14 cellular contexts compared by ENCODE assay signal in genomic region chr17:31541559-31541958, GRCh38.
DNase-seq lines count a peak whose midpoint lies in the region; ATAC-seq, FAIRE-seq and TF ChIP-seq lines count a peak whose summit lies in the region.
"Had no signal": no experiment of that assay in that cellular context is flagged by ENCODE, and none has a peak within 500 bp of the region (broad histone marks: within the 10 kb centered on the region; RNA-seq: fewer than 3 reads in every experiment).

No MANE protein-coding gene starts in this region.

- CTCF ChIA-PET in T-cell (lab: Charles Lee): interaction anchor here in 1 of 2 donors (0.8 kb wide), 1 partner anchor 104 kb away, joined by 3 read pairs; no protein-coding TSS in a partner anchor

- no peak overlapping the region for H3K4me3 Mint-ChIP-seq in T-cell
- H3K4me3 Mint-ChIP-seq: stimulated activated naive CD8-positive, alpha-beta T cell treated with anti-CD3 and anti-CD28 coated beads, Interleukin-15, Interleukin-2, amounts not matched to agents 100 ng/mL and 50 ng/mL, for 24 hours; T-helper 1 cell treated with Interleukin-12 subunit alpha and Interleukin-12 subunit beta and Interleukin-4 antibody, amounts not matched to agents 30 μg/mL and 1 μg/mL, for 36 hours had no signal

- no peak for FAIRE-seq in GM19239 (lab: Jason Lieb, UNC)
- FAIRE-seq: small intestine had no signal

- ATAC-seq in T-cell (replicated peaks in 1 of 4) (no peak), GM21723 (IDR thresholded peaks at IDR 0.05; ENCODE audit: unreplicated experiment) (no peak)

- in situ Hi-C loops in ACHN (cut with HindIII; ENCODE audit: low pct_ligation_motif_present, low pct_unique_long_range_greater_than_20kb, low sequenced_read_pairs): no loop called here

- peaks cover 0 to 8% (median 6%) of the 10 kb centered on the region in 3 donors for H3K4me1 Mint-ChIP-seq in T-cell

- no peaks in the 10 kb centered on the region for H3K27me3 Mint-ChIP-seq in T-cell
- H3K27me3 Mint-ChIP-seq: stimulated activated naive CD8-positive, alpha-beta T cell treated with anti-CD3 and anti-CD28 coated beads, Interleukin-15, Interleukin-2, amounts not matched to agents 100 ng/mL and 50 ng/mL, for 24 hours had no signal

- no peaks in the 10 kb centered on the region for H3K36me3 Mint-ChIP-seq in T-cell

- DNase-seq in AG10803 (ENCODE audit: low read depth): no peak
- DNase-seq in GM03348 (ENCODE audit: low spot score): peak; percentile 48
- peak; percentile 55 for DNase-seq in NCI-H510A (lab: John Stamatoyannopoulos, UW)
- DNase-seq in epithelial cell of proximal tubule (ENCODE audit: low read depth): no peak
- DNase-seq in T-cell: no peak
- no peak for DNase-seq in GM19239 (ENCODE audit: insufficient read length, low spot score)
- no peak for DNase-seq in ACHN
- DNase-seq: GF-D8, NCI-H1417, small intestine had no signal

- H3K9me3 Mint-ChIP-seq in T-cell: no peaks in the 10 kb centered on the region
- H3K9me3 Mint-ChIP-seq: stimulated activated naive CD8-positive, alpha-beta T cell treated with anti-CD3 and anti-CD28 coated beads, Interleukin-15, Interleukin-2, amounts not matched to agents 100 ng/mL and 50 ng/mL, for 24 hours had no signal

- H3K27ac Mint-ChIP-seq in T-cell: no peak overlapping the region
- H3K27ac Mint-ChIP-seq: stimulated activated naive CD8-positive, alpha-beta T cell treated with anti-CD3 and anti-CD28 coated beads, Interleukin-15, Interleukin-2, amounts not matched to agents 100 ng/mL and 50 ng/mL, for 24 hours; T-helper 1 cell treated with Interleukin-12 subunit alpha and Interleukin-12 subunit beta and Interleukin-4 antibody, amounts not matched to agents 30 μg/mL and 1 μg/mL, for 36 hours had no signal

- TF ChIP-seq CTCF in AG10803 (conservative IDR thresholded peaks at IDR 0.05; ENCODE audit: low read length): 0 out of 2 replicates have a peak, but pooled peaks have one; percentile 2
- peak; percentile 29 for TF ChIP-seq CTCF in epithelial cell of proximal tubule (conservative IDR thresholded peaks at IDR 0.05; ENCODE audit: low read depth, low read length)

- POLR2A ChIA-PET in T-cell (lab: Charles Lee): interaction anchor here in 1 of 2 donors (0.5 kb wide), 1 partner anchor 40 kb away, joined by 3 read pairs; no protein-coding TSS in a partner anchor

- no peak overlapping the region for H3K4me3 ChIP-seq in AG10803 (ENCODE audit: low read length)
- H3K4me3 ChIP-seq in epithelial cell of proximal tubule (ENCODE audit: low read depth, low read length): no peak overlapping the region
- H3K4me3 ChIP-seq: coronary artery had no signal

Comparison
In these comparisons a context has a peak if more than half of its experiments do, and no peak if none do; other contexts are left out.
1. DNase-seq: peak in GM03348 (single experiment) and NCI-H510A (single experiment); none in AG10803 (single experiment), epithelial cell of proximal tubule (single experiment), T-cell (0 of 34), GM19239 (single experiment) and ACHN (single experiment).